In genomic region chrX:20362268-20363002, GRCh38 we compare ENCODE assay signal across 9 cellular contexts.
DNase-seq lines count a peak whose midpoint lies in the region; ATAC-seq and TF ChIP-seq lines count a peak whose summit lies in the region.
"Had no signal": no experiment of that assay in that cellular context is flagged by ENCODE, and none has a peak within 500 bp of the region (broad histone marks: within the 10 kb centered on the region; RNA-seq: fewer than 3 reads in every experiment).

No MANE protein-coding gene starts in this region.

- no peaks in the 10 kb centered on the region for H3K27me3 Mint-ChIP-seq in mesothelial cell of epicardium (ENCODE audit: low read depth)
- no peaks in the 10 kb centered on the region for H3K27me3 Mint-ChIP-seq in naive thymus-derived CD8-positive, alpha-beta T cell

- peaks cover 1% of the 10 kb centered on the region for H3K36me3 Mint-ChIP-seq in mesothelial cell of epicardium
- no peaks in the 10 kb centered on the region for H3K36me3 Mint-ChIP-seq in naive thymus-derived CD8-positive, alpha-beta T cell

- H3K36me3 ChIP-seq in A673 (ENCODE audit: insufficient read depth, low read length, poor library complexity, severe bottlenecking): no peaks in the 10 kb centered on the region

- DNase-seq in Ammon's horn (ENCODE audit: low spot score) (peak; percentile 5), NCI-H146 treated with DMSO at 0.1 percent for 48 hours (lab: John Stamatoyannopoulos, UW; ENCODE audit: unreplicated experiment) (peak; percentile 89), coronary artery (ENCODE audit: low spot score) (no peak), mesothelial cell of epicardium (ENCODE audit: low spot score in 2 of 2, unreplicated experiment in 2 of 2) (no peak), A673 (ENCODE audit: low spot score) (no peak)
- DNase-seq in naive thymus-derived CD8-positive, alpha-beta T cell: no peak
- no peak for DNase-seq in stimulated activated CD4-positive, alpha-beta T cell treated with anti-CD3 and anti-CD28 coated beads, Interleukin-4, amount 100 ng/mL, for 4 hours

- peak overlapping the region; percentile 11 for H3K4me3 Mint-ChIP-seq in mesothelial cell of epicardium
- H3K4me3 Mint-ChIP-seq in naive thymus-derived CD8-positive, alpha-beta T cell: no peak overlapping the region

- peak overlapping the region; percentile 93 for H3K27ac Mint-ChIP-seq in mesothelial cell of epicardium
- no peak overlapping the region for H3K27ac Mint-ChIP-seq in naive thymus-derived CD8-positive, alpha-beta T cell

- no peak overlapping the region for H3K4me3 ChIP-seq in coronary artery
- no peak overlapping the region for H3K4me3 ChIP-seq in A673 (ENCODE audit: low read depth, low read length, poor library complexity, severe bottlenecking)
- H3K4me3 ChIP-seq: skin epidermis had no signal

- H3K27me3 ChIP-seq in A673 (replicated peaks; ENCODE audit: insufficient read depth, low read depth, low read length, poor library complexity): no peaks in the 10 kb centered on the region

- BruUV-seq in A673 (replicated peaks; lab: Mats Ljungman, UMichigan): no TSS peak

- H3K4me1 ChIP-seq in A673 (ENCODE audit: insufficient read depth, low read length, poor library complexity, severe bottlenecking): peaks cover 12% of the 10 kb centered on the region

- POLR2A ChIA-PET in A673 (lab: Charles Lee; ENCODE audit: low non-redundant PET): no interaction called here
- POLR2A ChIA-PET in naive thymus-derived CD8-positive, alpha-beta T cell (lab: Charles Lee): no interaction called here

- CTCF ChIA-PET in A673 (lab: Charles Lee): interaction anchor here (0.5 to 0.7 kb wide), 2 partner anchors 110 to 249 kb away, joined by 6 to 10 read pairs; no protein-coding TSS in a partner anchor

- no peaks in the 10 kb centered on the region for H3K9me3 ChIP-seq in A673 (ENCODE audit: low read depth, low read length, poor library complexity, severe bottlenecking)

- TF ChIP-seq CTCF in coronary artery (IDR thresholded peaks at IDR 0.05) (no peak), mesothelial cell of epicardium (IDR thresholded peaks at IDR 0.05; ENCODE audit: unreplicated experiment) (no peak), A673 (conservative IDR thresholded peaks at IDR 0.05; ENCODE audit: low read depth, low read length) (no peak)

- H3K9me3 Mint-ChIP-seq in mesothelial cell of epicardium: peaks cover 45% of the 10 kb centered on the region
- peaks cover 0 to 2% (median 0%) of the 10 kb centered on the region in 9 donors for H3K9me3 Mint-ChIP-seq in naive thymus-derived CD8-positive, alpha-beta T cell

- H3K27ac ChIP-seq in coronary artery (peak overlapping the region; percentile 6 to 65), A673 (ENCODE audit: low read depth, low read length, poor library complexity, severe bottlenecking) (no peak overlapping the region)

- no peak for ATAC-seq in naive thymus-derived CD8-positive, alpha-beta T cell
- ATAC-seq in HG03039 (IDR thresholded peaks at IDR 0.05; ENCODE audit: unreplicated experiment): no peak

- peaks cover 26% of the 10 kb centered on the region for H3K4me1 Mint-ChIP-seq in mesothelial cell of epicardium
- H3K4me1 Mint-ChIP-seq in naive thymus-derived CD8-positive, alpha-beta T cell: peaks cover 0 to 5% (median 4%) of the 10 kb centered on the region in 4 donors

- intact Hi-C loops in A673 (cut with micrococcal nuclease; ENCODE audit: unreplicated experiment): no loop called here

Comparison
In these comparisons a context has a peak if more than half of its experiments do, and no peak if none do; other contexts are left out.
1. DNase-seq: peak in Ammon's horn (single experiment) and NCI-H146 treated with DMSO at 0.1 percent for 48 hours (single experiment); none in coronary artery (single experiment), mesothelial cell of epicardium (0 of 2), A673 (single experiment), naive thymus-derived CD8-positive, alpha-beta T cell (0 of 10) and stimulated activated CD4-positive, alpha-beta T cell treated with anti-CD3 and anti-CD28 coated beads, Interleukin-4, amount 100 ng/mL, for 4 hours (0 of 2).